Comparison of ENCODE assay signal across 17 cellular contexts in genomic region chr14:99356031-99356430, GRCh38.
"Had no signal": no experiment of that assay in that cellular context is flagged by ENCODE, and none has a peak within 500 bp of the region (broad histone marks: within the 10 kb centered on the region; RNA-seq: fewer than 3 reads in every experiment).

No MANE protein-coding gene starts in this region.

- DNase-seq: KBM-7, MV-4-11, NCI-H1048, NCI-H1105, NCI-H1417, NCI-H146, NCI-H1694 treated with DMSO at 0.1 percent for 48 hours, NCI-H1930, NCI-H2081, NCI-H2107, NCI-H2227 treated with DMSO at 0.1 percent for 48 hours, NCI-H524, NCI-H526 treated with DMSO at 0.1 percent for 48 hours, NCI-H748 treated with DMSO at 0.1 percent for 48 hours, PC-3, SHP77 treated with DMSO at 0.1 percent for 48 hours had no signal

- ATAC-seq: Panc1, PC-3 had no signal
